16 cellular contexts compared by ENCODE assay signal in genomic region chr21:45986316-45987051, GRCh38. TPM values are rescaled to one million over a fixed set of nuclear protein-coding genes. Genes with fewer than 3 reads are reported as not detected.
A peak's percentile ranks its signal among the peaks of the same experiment; 100 is the strongest.
DNase-seq lines count a peak whose midpoint lies in the region; ATAC-seq and TF ChIP-seq lines count a peak whose summit lies in the region.
"Had no signal": no experiment of that assay in that cellular context is flagged by ENCODE, and none has a peak within 500 bp of the region (broad histone marks: within the 10 kb centered on the region; RNA-seq: fewer than 3 reads in every experiment).

No MANE protein-coding gene starts in this region.

- intact Hi-C loops in left ventricle myocardium inferior (cut with micrococcal nuclease): no loop called here
- intact Hi-C loops in stomach (cut with DNase I; ENCODE audit: low total_unique reads): no loop called here

- TF ChIP-seq EP300 in stomach (IDR thresholded peaks at IDR 0.05): no peak

- H3K27ac Mint-ChIP-seq in WTC11: no peak overlapping the region
- H3K27ac Mint-ChIP-seq: activated naive CD4-positive, alpha-beta T cell treated with anti-CD3 and anti-CD28 coated beads, Interleukin-2, amount 50 U/mL, for 72 hours had no signal

- H3K36me3 ChIP-seq in BLaER1 (no peaks in the 10 kb centered on the region), left ventricle myocardium inferior (peaks cover 67% of the 10 kb centered on the region), stomach (peaks cover 30 to 70% (median 51%) of the 10 kb centered on the region in 4 donors)
- H3K36me3 ChIP-seq: breast epithelium had no signal

- H3K9me3 ChIP-seq in BLaER1: no peaks in the 10 kb centered on the region
- no peaks in the 10 kb centered on the region for H3K9me3 ChIP-seq in left ventricle myocardium inferior (replicated peaks)
- no peaks in the 10 kb centered on the region for H3K9me3 ChIP-seq in stomach
- H3K9me3 ChIP-seq: breast epithelium had no signal

- H3K4me1 ChIP-seq in BLaER1 (peaks cover 29% of the 10 kb centered on the region), left ventricle myocardium inferior (peaks cover 58% of the 10 kb centered on the region), stomach (peaks cover 0 to 60% (median 39%) of the 10 kb centered on the region in 4 donors)
- H3K4me1 ChIP-seq: breast epithelium had no signal

- CTCF ChIA-PET in WTC11 (lab: Charles Lee): no interaction called here

- no peak for TF ChIP-seq POLR2A in stomach (IDR thresholded peaks at IDR 0.05)

- H3K27me3 Mint-ChIP-seq in WTC11 (ENCODE audit: low read depth): no peaks in the 10 kb centered on the region

- H3K9me3 Mint-ChIP-seq in WTC11: no peaks in the 10 kb centered on the region
- H3K9me3 Mint-ChIP-seq: activated naive CD4-positive, alpha-beta T cell treated with anti-CD3 and anti-CD28 coated beads, Interleukin-2, amount 50 U/mL, for 72 hours had no signal

- 83 to 91% (median 87%) methylated on average over 22 to 36 of the region's 36 CpGs for WGBS in stomach, 5 donors

- no peak for ATAC-seq in WTC11
- no peak for ATAC-seq in HG03521 (IDR thresholded peaks at IDR 0.05; ENCODE audit: unreplicated experiment)
- no peak for ATAC-seq in GM21390 (IDR thresholded peaks at IDR 0.05; ENCODE audit: unreplicated experiment)
- ATAC-seq: activated naive CD4-positive, alpha-beta T cell treated with anti-CD3 and anti-CD28 coated beads, Interleukin-2, amount 50 U/mL, for 72 hours; SK-N-SH treated with all-trans-retinoic acid at 6 μM for 48 hours had no signal

- H3K4me3 ChIP-seq in BLaER1 (no peak overlapping the region), left ventricle myocardium inferior (peak overlapping the region; percentile 14), stomach (peak overlapping the region in 1 of 4 donors; percentile 1)

- no peak overlapping the region for H3K4me3 Mint-ChIP-seq in WTC11

- POLR2A ChIA-PET in WTC11 (lab: Charles Lee): no interaction called here

- peaks cover 19% of the 10 kb centered on the region for H3K36me3 Mint-ChIP-seq in WTC11
- H3K36me3 Mint-ChIP-seq: activated naive CD4-positive, alpha-beta T cell treated with anti-CD3 and anti-CD28 coated beads, Interleukin-2, amount 50 U/mL, for 72 hours had no signal

- peak overlapping the region; percentile 14; the same call in 1 of the 2 replicates for H3K4me2 ChIP-seq in BLaER1

- peaks cover 3% of the 10 kb centered on the region; the same call in 1 of the 2 replicates for H3K4me1 Mint-ChIP-seq in WTC11

- TF ChIP-seq CTCF in WTC11 (IDR thresholded peaks at IDR 0.05) (no peak), left ventricle myocardium inferior (IDR thresholded peaks at IDR 0.05; ENCODE audit: borderline replicate concordance) (no peak), stomach (IDR thresholded peaks at IDR 0.05) (no peak)

- peaks cover 18% of the 10 kb centered on the region for H4K20me1 ChIP-seq in BLaER1

- H3K27me3 ChIP-seq in BLaER1 (peaks cover 36% of the 10 kb centered on the region), left ventricle myocardium inferior (ENCODE audit: low read depth) (no peaks in the 10 kb centered on the region), stomach (peaks cover 0 to 16% (median 6%) of the 10 kb centered on the region in 3 donors)
- H3K27me3 ChIP-seq: breast epithelium had no signal

- H3K9ac ChIP-seq in BLaER1: no peak overlapping the region

- H3K27ac ChIP-seq in BLaER1 (no peak overlapping the region), left ventricle myocardium inferior (replicated peaks) (peak overlapping the region; percentile 92), stomach (peak overlapping the region in 4 of 5 donors; percentile 16 to 84 (median 64))
- H3K27ac ChIP-seq: C4-2B had no signal

- DNase-seq in WTC11 (ENCODE audit: low spot score) (peak; percentile 8), left ventricle myocardium inferior (peak; percentile 14), stomach (no peak), NCI-H1092 treated with DMSO at 0.1 percent for 48 hours (lab: John Stamatoyannopoulos, UW) (no peak)
- DNase-seq: DMS153; NCI-H1436; NCI-H2227 treated with DMSO at 0.1 percent for 48 hours; nucleus accumbens; stimulated activated CD4-positive, alpha-beta T cell treated with anti-CD3 and anti-CD28 coated beads, Interleukin-4, amount 100 ng/mL, for 24 hours had no signal

TF ChIP-seq in WTC11, 78 proteins besides CTCF, POLR2A, EP300 and RAD21:
- TF ChIP-seq ATF6 (CRISPR knock-in tag; IDR thresholded peaks at IDR 0.05): no peak
- TF ChIP-seq ELF4 (CRISPR knock-in tag; IDR thresholded peaks at IDR 0.05; ENCODE audit: low read depth): no peak
- TF ChIP-seq SMAD4 (CRISPR knock-in tag; IDR thresholded peaks at IDR 0.05): no peak
- TF ChIP-seq PREB (CRISPR knock-in tag; IDR thresholded peaks at IDR 0.05; ENCODE audit: borderline replicate concordance): no peak
- no peak for TF ChIP-seq ZNF423 (CRISPR knock-in tag; IDR thresholded peaks at IDR 0.05)
- no peak for TF ChIP-seq JAZF1 (CRISPR knock-in tag; IDR thresholded peaks at IDR 0.05)
- no peak for TF ChIP-seq TEAD4 (CRISPR knock-in tag; IDR thresholded peaks at IDR 0.05)
- TF ChIP-seq ZNF232 (CRISPR knock-in tag; IDR thresholded peaks at IDR 0.05): no peak
- no peak for TF ChIP-seq MXD4 (CRISPR knock-in tag; IDR thresholded peaks at IDR 0.05; ENCODE audit: borderline replicate concordance)
- TF ChIP-seq ZNF138 (CRISPR knock-in tag; conservative IDR thresholded peaks at IDR 0.05): no peak
- TF ChIP-seq OVOL2 (CRISPR knock-in tag; IDR thresholded peaks at IDR 0.05; ENCODE audit: borderline replicate concordance): no peak
- no peak for TF ChIP-seq GTF2I (CRISPR knock-in tag; conservative IDR thresholded peaks at IDR 0.05)

RNA-seq across cellular contexts. Expression of gene COL6A1, which starts 4.9 kb away (rescaled TPM):
- total RNA-seq in WTC11 (2021) (221 to 245 TPM (median 240 TPM) in 3 replicates), left ventricle myocardium inferior (154 TPM), stomach (100 to 1,000 TPM; 147 to 756 (median 342) TPM)
- polyA plus RNA-seq in stomach: 100 to 1,000 TPM in 1 of 3 donors, 10 to 100 TPM in 2; 63.2 to 174 (median 73.6) TPM

Comparison
In these comparisons a context has a peak if more than half of its experiments do, and no peak if none do; other contexts are left out.
1. DNase-seq: peak in WTC11 (single experiment) and left ventricle myocardium inferior (single experiment); none in stomach (single experiment) and NCI-H1092 treated with DMSO at 0.1 percent for 48 hours (single experiment).